ENCODE assay signal across 36 cellular contexts in genomic region chrX:65545456-65545855, GRCh38.
"Had no signal": no experiment of that assay in that cellular context is flagged by ENCODE, and none has a peak within 500 bp of the region (broad histone marks: within the 10 kb centered on the region; RNA-seq: fewer than 3 reads in every experiment).

No MANE protein-coding gene starts in this region.

- H3K9me3 ChIP-seq: ascending aorta had no signal

- DNase-seq: activated CD4-positive, alpha-beta memory T cell treated with anti-CD3 and anti-CD28 coated beads, Interleukin-2, amount 10 ng/mL, durations not matched to agents 7 days and 5 days; activated CD4-positive, alpha-beta T cell treated with anti-CD3 and anti-CD28 coated beads for 1 hour; activated CD4-positive, alpha-beta T cell treated with anti-CD3 and anti-CD28 coated beads for 36 hours; activated CD4-positive, alpha-beta T cell treated with anti-CD3 and anti-CD28 coated beads for 48 hours; activated CD4-positive, alpha-beta T cell treated with anti-CD3 and anti-CD28 coated beads, Interleukin-2, amount 10 ng/mL, durations not matched to agents 7 days and 5 days; activated CD4-positive, alpha-beta T cell treated with anti-CD3 and anti-CD28 coated beads, Interleukin-2, amount 50 U/mL, for 48 hours; activated CD4-positive, CD25-positive, alpha-beta regulatory T cell; activated CD8-positive, alpha-beta memory T cell treated with anti-CD3 and anti-CD28 coated beads, Interleukin-2, amount 10 ng/mL, durations not matched to agents 7 days and 5 days; activated CD8-positive, alpha-beta memory T cell treated with anti-CD3 and anti-CD28 coated beads, Interleukin-2, amount 50 U/mL, for 48 hours; activated CD8-positive, alpha-beta T cell treated with anti-CD3 and anti-CD28 coated beads, Interleukin-2, amount 10 ng/mL, durations not matched to agents 7 days and 5 days; activated effector memory CD4-positive, alpha-beta T cell treated with Interleukin-2 at 50 U/mL for 16 hours; activated gamma-delta T cell; activated naive CD4-positive, alpha-beta T cell treated with anti-CD3 and anti-CD28 coated beads, Interleukin-2, amount 50 U/mL, for 16 hours; activated naive CD4-positive, alpha-beta T cell treated with Interleukin-2 at 50 U/mL for 16 hours; activated naive CD8-positive, alpha-beta T cell treated with anti-CD3 and anti-CD28 coated beads, Interleukin-2, amount 10 ng/mL, durations not matched to agents 7 days and 5 days; activated naive CD8-positive, alpha-beta T cell treated with anti-CD3 and anti-CD28 coated beads, Interleukin-2, amount 50 U/mL, for 24 hours; activated T-cell treated with anti-CD3 and anti-CD28 coated beads, Interleukin-2, amount 50 U/mL, for 24 hours; activated T-cell treated with anti-CD3 and anti-CD28 coated beads, Interleukin-2, amount 50 U/mL, for 48 hours; amygdala; anterior cingulate cortex; caudate nucleus; cerebellar nuclear complex; SW 1271; T-helper 1 cell; T-helper 2 cell; T-helper 9 cell had no signal

- H3K27me3 ChIP-seq: ascending aorta had no signal

- H3K9me3 Mint-ChIP-seq: activated CD4-positive, alpha-beta memory T cell treated with anti-CD3 and anti-CD28 coated beads, Interleukin-2, amount 10 ng/mL, durations not matched to agents 7 days and 5 days; activated CD4-positive, alpha-beta T cell treated with anti-CD3 and anti-CD28 coated beads, Interleukin-2, amount 10 ng/mL, durations not matched to agents 7 days and 5 days; activated naive CD8-positive, alpha-beta T cell treated with anti-CD3 and anti-CD28 coated beads, Interleukin-2, amount 10 ng/mL, durations not matched to agents 7 days and 5 days; activated naive CD8-positive, alpha-beta T cell treated with anti-CD3 and anti-CD28 coated beads, Interleukin-2, amount 50 U/mL, for 24 hours; activated T-cell treated with anti-CD3 and anti-CD28 coated beads, Interleukin-2, amount 50 U/mL, for 24 hours; activated T-helper 2 cell treated with anti-CD3 and anti-CD28 coated beads, Interferon-gamma antibody, Interleukin-2, Interleukin-4, amounts not matched to agents 10 μg/mL and 5 μg/mL and 100 μg/mL, durations not matched to agents 14 hours and 24 hours and 36 hours; central memory CD8-positive, alpha-beta T cell; T-helper 1 cell treated with Interleukin-12 subunit alpha and Interleukin-12 subunit beta and Interleukin-4 antibody, amounts not matched to agents 30 μg/mL and 1 μg/mL, for 36 hours; T-helper 2 cell treated with Interferon-gamma antibody and Interleukin-4, amounts not matched to agents 5 μg/mL and 100 μg/mL, for 36 hours had no signal

- H3K27ac Mint-ChIP-seq: activated CD4-positive, alpha-beta memory T cell treated with anti-CD3 and anti-CD28 coated beads, Interleukin-2, amount 10 ng/mL, durations not matched to agents 7 days and 5 days; activated CD4-positive, alpha-beta T cell treated with anti-CD3 and anti-CD28 coated beads for 36 hours; activated CD4-positive, alpha-beta T cell treated with anti-CD3 and anti-CD28 coated beads, Interleukin-2, amount 10 ng/mL, durations not matched to agents 7 days and 5 days; activated CD8-positive, alpha-beta memory T cell treated with anti-CD3 and anti-CD28 coated beads, Interleukin-2, amount 10 ng/mL, durations not matched to agents 7 days and 5 days; activated CD8-positive, alpha-beta T cell treated with anti-CD3 and anti-CD28 coated beads, Interleukin-2, amount 10 ng/mL, durations not matched to agents 7 days and 5 days; activated naive CD8-positive, alpha-beta T cell; activated naive CD8-positive, alpha-beta T cell treated with anti-CD3 and anti-CD28 coated beads, Interleukin-2, amount 10 ng/mL, durations not matched to agents 7 days and 5 days; activated naive CD8-positive, alpha-beta T cell treated with anti-CD3 and anti-CD28 coated beads, Interleukin-2, amount 50 U/mL, for 24 hours; activated T-cell treated with anti-CD3 and anti-CD28 coated beads, Interleukin-2, amount 50 U/mL, for 24 hours; activated T-helper 2 cell treated with anti-CD3 and anti-CD28 coated beads, Interferon-gamma antibody, Interleukin-2, Interleukin-4, amounts not matched to agents 10 μg/mL and 5 μg/mL and 100 μg/mL, durations not matched to agents 14 hours and 24 hours and 36 hours; brain; T-helper 1 cell treated with Interleukin-12 subunit alpha and Interleukin-12 subunit beta and Interleukin-4 antibody, amounts not matched to agents 30 μg/mL and 1 μg/mL, for 36 hours; T-helper 2 cell treated with Interferon-gamma antibody and Interleukin-4, amounts not matched to agents 5 μg/mL and 100 μg/mL, for 36 hours had no signal

- H3K36me3 ChIP-seq: ascending aorta had no signal

- H3K36me3 Mint-ChIP-seq: activated CD8-positive, alpha-beta memory T cell treated with anti-CD3 and anti-CD28 coated beads, Interleukin-2, amount 10 ng/mL, durations not matched to agents 7 days and 5 days; activated naive CD8-positive, alpha-beta T cell; activated naive CD8-positive, alpha-beta T cell treated with anti-CD3 and anti-CD28 coated beads, Interleukin-2, amount 10 ng/mL, durations not matched to agents 7 days and 5 days; brain had no signal

- ATAC-seq: activated CD4-positive, alpha-beta T cell treated with anti-CD3 and anti-CD28 coated beads for 36 hours; activated CD4-positive, CD25-positive, alpha-beta regulatory T cell treated with anti-CD3 and anti-CD28 coated beads, Interleukin-2, amount 50 U/mL, for 24 hours; activated CD8-positive, alpha-beta memory T cell treated with anti-CD3 and anti-CD28 coated beads, Interleukin-2, amount 10 ng/mL, durations not matched to agents 7 days and 5 days; activated CD8-positive, alpha-beta T cell treated with anti-CD3 and anti-CD28 coated beads, Interleukin-2, amount 10 ng/mL, durations not matched to agents 7 days and 5 days; activated naive CD8-positive, alpha-beta T cell treated with anti-CD3 and anti-CD28 coated beads, Interleukin-2, amount 50 U/mL, for 24 hours had no signal

- H3K4me3 Mint-ChIP-seq: activated CD4-positive, alpha-beta memory T cell treated with anti-CD3 and anti-CD28 coated beads, Interleukin-2, amount 10 ng/mL, durations not matched to agents 7 days and 5 days; activated CD4-positive, alpha-beta T cell treated with anti-CD3 and anti-CD28 coated beads for 36 hours; activated CD4-positive, alpha-beta T cell treated with anti-CD3 and anti-CD28 coated beads, Interleukin-2, amount 10 ng/mL, durations not matched to agents 7 days and 5 days; activated CD8-positive, alpha-beta memory T cell treated with anti-CD3 and anti-CD28 coated beads, Interleukin-2, amount 10 ng/mL, durations not matched to agents 7 days and 5 days; activated CD8-positive, alpha-beta T cell treated with anti-CD3 and anti-CD28 coated beads, Interleukin-2, amount 10 ng/mL, durations not matched to agents 7 days and 5 days; activated naive CD8-positive, alpha-beta T cell; activated naive CD8-positive, alpha-beta T cell treated with anti-CD3 and anti-CD28 coated beads, Interleukin-2, amount 10 ng/mL, durations not matched to agents 7 days and 5 days; activated naive CD8-positive, alpha-beta T cell treated with anti-CD3 and anti-CD28 coated beads, Interleukin-2, amount 50 U/mL, for 24 hours; activated T-cell treated with anti-CD3 and anti-CD28 coated beads, Interleukin-2, amount 50 U/mL, for 24 hours; brain; central memory CD8-positive, alpha-beta T cell; T-helper 1 cell treated with Interleukin-12 subunit alpha and Interleukin-12 subunit beta and Interleukin-4 antibody, amounts not matched to agents 30 μg/mL and 1 μg/mL, for 36 hours; T-helper 2 cell treated with Interferon-gamma antibody and Interleukin-4, amounts not matched to agents 5 μg/mL and 100 μg/mL, for 36 hours had no signal

- H3K4me3 ChIP-seq: ascending aorta had no signal

- H3K4me1 ChIP-seq: ascending aorta had no signal

- FAIRE-seq: TTC549 had no signal

- H3K27me3 Mint-ChIP-seq: activated CD4-positive, alpha-beta T cell treated with anti-CD3 and anti-CD28 coated beads for 36 hours; activated CD4-positive, alpha-beta T cell treated with anti-CD3 and anti-CD28 coated beads, Interleukin-2, amount 10 ng/mL, durations not matched to agents 7 days and 5 days; activated CD8-positive, alpha-beta memory T cell treated with anti-CD3 and anti-CD28 coated beads, Interleukin-2, amount 10 ng/mL, durations not matched to agents 7 days and 5 days; activated naive CD8-positive, alpha-beta T cell; activated naive CD8-positive, alpha-beta T cell treated with anti-CD3 and anti-CD28 coated beads, Interleukin-2, amount 10 ng/mL, durations not matched to agents 7 days and 5 days; activated naive CD8-positive, alpha-beta T cell treated with anti-CD3 and anti-CD28 coated beads, Interleukin-2, amount 50 U/mL, for 24 hours; central memory CD8-positive, alpha-beta T cell had no signal

- H3K4me1 Mint-ChIP-seq: activated CD4-positive, alpha-beta memory T cell treated with anti-CD3 and anti-CD28 coated beads, Interleukin-2, amount 10 ng/mL, durations not matched to agents 7 days and 5 days; activated CD4-positive, alpha-beta T cell treated with anti-CD3 and anti-CD28 coated beads for 36 hours; activated CD4-positive, alpha-beta T cell treated with anti-CD3 and anti-CD28 coated beads, Interleukin-2, amount 10 ng/mL, durations not matched to agents 7 days and 5 days; activated CD8-positive, alpha-beta memory T cell treated with anti-CD3 and anti-CD28 coated beads, Interleukin-2, amount 10 ng/mL, durations not matched to agents 7 days and 5 days; activated naive CD8-positive, alpha-beta T cell treated with anti-CD3 and anti-CD28 coated beads, Interleukin-2, amount 10 ng/mL, durations not matched to agents 7 days and 5 days; activated naive CD8-positive, alpha-beta T cell treated with anti-CD3 and anti-CD28 coated beads, Interleukin-2, amount 50 U/mL, for 24 hours; brain; central memory CD8-positive, alpha-beta T cell had no signal

- H3K27ac ChIP-seq: ascending aorta, VCaP had no signal
